In genomic region chr2:218286570-218287459, GRCh38 we compare ENCODE assay signal across 8 cellular contexts. TPM values are rescaled to one million over a fixed set of nuclear protein-coding genes. Genes with fewer than 3 reads are reported as not detected.
DNase-seq lines count a peak whose midpoint lies in the region; ATAC-seq, FAIRE-seq and TF ChIP-seq lines count a peak whose summit lies in the region.

No MANE protein-coding gene starts in this region.

- FAIRE-seq in A549 (lab: Jason Lieb, UNC) = no peak

- no peaks in the 10 kb centered on the region for H3K27me3 ChIP-seq in Panc1 (ENCODE audit: control insufficient read depth, insufficient read depth, low read length)
- H3K27me3 ChIP-seq in fibroblast of lung (ENCODE audit: control insufficient read depth, insufficient read depth, low read length) = no peaks in the 10 kb centered on the region

- intact Hi-C loops in Panc1 (cut with micrococcal nuclease; ENCODE audit: unreplicated experiment) = no loop called here

- H3K9me3 ChIP-seq in A549 (no peaks in the 10 kb centered on the region), Panc1 (ENCODE audit: control insufficient read depth, insufficient read depth, low read depth, low read length) (no peaks in the 10 kb centered on the region), fibroblast of lung (ENCODE audit: control insufficient read depth, insufficient read depth, low read depth, low read length) (no peaks in the 10 kb centered on the region)

- no peaks in the 10 kb centered on the region for H3K27me3 Mint-ChIP-seq in activated T-cell treated with anti-CD3 and anti-CD28 coated beads, Interleukin-2, amount 50 U/mL, for 72 hours (ENCODE audit: low read depth)
- no peaks in the 10 kb centered on the region for H3K27me3 Mint-ChIP-seq in natural killer cell treated with Interleukin-12 subunit alpha and Interleukin-12 subunit beta and Interleukin-15 and Interleukin-18, amount 100 ng/mL, for 72 hours

- peak overlapping the region; percentile 79 for H3K9ac ChIP-seq in fibroblast of lung (ENCODE audit: insufficient read depth, low read length)

- H3K36me3 Mint-ChIP-seq in activated T-cell treated with anti-CD3 and anti-CD28 coated beads, Interleukin-2, amount 50 U/mL, for 72 hours (ENCODE audit: insufficient read depth in 2 of 2) = peaks cover 0 to 4% of the 10 kb centered on the region in 2 donors
- H3K36me3 Mint-ChIP-seq in natural killer cell treated with Interleukin-12 subunit alpha and Interleukin-12 subunit beta and Interleukin-15 and Interleukin-18, amount 100 ng/mL, for 72 hours = no peaks in the 10 kb centered on the region

- H3K27ac ChIP-seq in A549 (peak overlapping the region; percentile 64 to 87), Panc1 (ENCODE audit: low read length) (peak overlapping the region; percentile 77), fibroblast of lung (ENCODE audit: insufficient read depth, low read length) (peak overlapping the region; percentile 100)

- ATAC-seq in A549 (peak; percentile 88 to 92), GM18873 (IDR thresholded peaks at IDR 0.05; ENCODE audit: low FRiP score, unreplicated experiment) (peak; percentile 56), HG03135 (IDR thresholded peaks at IDR 0.05; ENCODE audit: unreplicated experiment) (peak; percentile 63), Panc1 (peak; percentile 91)
- peak; percentile 75 to 76 for ATAC-seq in activated T-cell treated with anti-CD3 and anti-CD28 coated beads, Interleukin-2, amount 50 U/mL, for 72 hours (replicated peaks in 1 of 2)
- peak; percentile 77 to 84 for ATAC-seq in natural killer cell treated with Interleukin-12 subunit alpha and Interleukin-12 subunit beta and Interleukin-15 and Interleukin-18, amount 100 ng/mL, for 72 hours

- TF ChIP-seq EP300 in A549 (IDR thresholded peaks at IDR 0.05) = no peak

- H3K36me3 ChIP-seq in Panc1 (ENCODE audit: control insufficient read depth, insufficient read depth, low read length) = no peaks in the 10 kb centered on the region
- H3K36me3 ChIP-seq in fibroblast of lung (ENCODE audit: control insufficient read depth, insufficient read depth, low read length) = no peaks in the 10 kb centered on the region

- peak overlapping the region; percentile 94 to 98 for H3K4me3 Mint-ChIP-seq in activated T-cell treated with anti-CD3 and anti-CD28 coated beads, Interleukin-2, amount 50 U/mL, for 72 hours
- H3K4me3 Mint-ChIP-seq in natural killer cell treated with Interleukin-12 subunit alpha and Interleukin-12 subunit beta and Interleukin-15 and Interleukin-18, amount 100 ng/mL, for 72 hours = peak overlapping the region; percentile 92

- H2AFZ ChIP-seq in fibroblast of lung (ENCODE audit: low read length) = peak overlapping the region; percentile 43

- H3K27ac Mint-ChIP-seq in activated T-cell treated with anti-CD3 and anti-CD28 coated beads, Interleukin-2, amount 50 U/mL, for 72 hours = peak overlapping the region; percentile 96
- peak overlapping the region; percentile 98 to 99 for H3K27ac Mint-ChIP-seq in natural killer cell treated with Interleukin-12 subunit alpha and Interleukin-12 subunit beta and Interleukin-15 and Interleukin-18, amount 100 ng/mL, for 72 hours

- H3K9me3 Mint-ChIP-seq in activated T-cell treated with anti-CD3 and anti-CD28 coated beads, Interleukin-2, amount 50 U/mL, for 72 hours = no peaks in the 10 kb centered on the region
- no peaks in the 10 kb centered on the region for H3K9me3 Mint-ChIP-seq in natural killer cell treated with Interleukin-12 subunit alpha and Interleukin-12 subunit beta and Interleukin-15 and Interleukin-18, amount 100 ng/mL, for 72 hours

- TF ChIP-seq POLR2A in A549 (IDR thresholded peaks at IDR 0.05; ENCODE audit: low read length) = no peak

- in situ Hi-C loops in Panc1 (cut with HindIII; ENCODE audit: low pct_unique_long_range_greater_than_20kb, low sequenced_read_pairs) = no loop called here

- DNase-seq in A549 (ENCODE audit: low read depth in 1 of 2, low spot score in 1 of 2) = peak; percentile 91
- peak; percentile 83 for DNase-seq in Panc1 (ENCODE audit: low read depth, low spot score)
- DNase-seq in activated T-cell treated with anti-CD3 and anti-CD28 coated beads, Interleukin-2, amount 50 U/mL, for 72 hours = peak; percentile 84
- DNase-seq in fibroblast of lung (ENCODE audit: low read depth in 2 of 2) = peak; percentile 95 to 97
- DNase-seq in natural killer cell treated with Interleukin-12 subunit alpha and Interleukin-12 subunit beta and Interleukin-15 and Interleukin-18, amount 100 ng/mL, for 72 hours (ENCODE audit: low spot score) = peak; percentile 86
- DNase-seq in stimulated activated naive CD4-positive, alpha-beta T cell (lab: John Stamatoyannopoulos, UW) = peak; percentile 63 to 79 (median 78)

- CTCF ChIA-PET in A549 (lab: Yijun Ruan, JAX) = interaction anchor here (0.5 to 8.1 kb wide), 11 partner anchors 10 to 218 kb away, joined by 3 to 105 read pairs (median 3); partner anchors contain the start of genes AAMP, CATIP, PNKD and RUFY4
- CTCF ChIA-PET in Panc1 (lab: Charles Lee) = interaction anchor here (0.5 to 1.4 kb wide), 4 partner anchors 14 to 193 kb away, joined by 3 to 7 read pairs (median 5); partner anchors contain the start of gene PNKD

- POLR2A ChIA-PET in A549 (lab: Yijun Ruan, JAX) = interaction anchor here (1.2 to 1.6 kb wide), 3 partner anchors 12 to 70 kb away, joined by 4 to 6 read pairs (median 5); partner anchors contain the start of genes AAMP and PNKD
- POLR2A ChIA-PET in Panc1 (lab: Charles Lee) = interaction anchor here (0.6 to 1.2 kb wide), 3 partner anchors 17 to 109 kb away, joined by 3 to 4 read pairs (median 4); partner anchors contain the start of gene PNKD

- 8% methylated on average over 8 of the region's 11 CpGs for WGBS in A549 (ENCODE audit: missing lambda C conversion rate)

- H3K4me1 Mint-ChIP-seq in activated T-cell treated with anti-CD3 and anti-CD28 coated beads, Interleukin-2, amount 50 U/mL, for 72 hours (ENCODE audit: low read depth) = peaks cover 95% of the 10 kb centered on the region
- peaks cover 67 to 70% of the 10 kb centered on the region in 2 donors for H3K4me1 Mint-ChIP-seq in natural killer cell treated with Interleukin-12 subunit alpha and Interleukin-12 subunit beta and Interleukin-15 and Interleukin-18, amount 100 ng/mL, for 72 hours (ENCODE audit: low read depth in 2 of 2)

- no peak for TF ChIP-seq RAD21 in A549 (conservative IDR thresholded peaks at IDR 0.05 in 1 of 2, IDR thresholded peaks at IDR 0.05 in 1 of 2)

- H3K4me3 ChIP-seq in A549 (peak overlapping the region; percentile 20; the same call in 2 of the 3 replicates), Panc1 (ENCODE audit: low read depth in 2 of 2, low read length in 2 of 2) (peak overlapping the region; percentile 28 to 63), fibroblast of lung (replicated peaks in 1 of 4; ENCODE audit: control extremely low read depth in 1 of 4, insufficient read depth in 1 of 4, low read depth in 3 of 4, low read length in 4 of 4) (peak overlapping the region; percentile 45 to 75 (median 58))

- H3K4me2 ChIP-seq in A549 (peak overlapping the region; percentile 86), fibroblast of lung (ENCODE audit: extremely low read depth, insufficient read depth, low read length) (peak overlapping the region; percentile 100)

- H3K4me1 ChIP-seq in A549 (peaks cover 56% of the 10 kb centered on the region), Panc1 (ENCODE audit: control insufficient read depth, insufficient read depth, low read length) (peaks cover 49% of the 10 kb centered on the region), fibroblast of lung (ENCODE audit: control insufficient read depth, extremely low read depth, insufficient read depth, low read length) (peaks cover 59% of the 10 kb centered on the region)

- no peak for TF ChIP-seq CTCF in A549 (IDR thresholded peaks at IDR 0.05)
- no peak for TF ChIP-seq CTCF in Panc1 (IDR thresholded peaks at IDR 0.05)
- no peak for TF ChIP-seq CTCF in fibroblast of lung (conservative IDR thresholded peaks at IDR 0.05 in 1 of 2, IDR thresholded peaks at IDR 0.05 in 1 of 2; ENCODE audit: low read depth in 1 of 2, low read length in 2 of 2)

- no peaks in the 10 kb centered on the region for H4K20me1 ChIP-seq in fibroblast of lung (ENCODE audit: control insufficient read depth, extremely low read depth, insufficient read depth, low read length)

- BruUV-seq in Panc1 (replicated peaks; lab: Mats Ljungman, UMichigan) = no TSS peak

- peaks cover 82% of the 10 kb centered on the region for H3K79me2 ChIP-seq in fibroblast of lung (ENCODE audit: control insufficient read depth, insufficient read depth, low read length)

RNA-seq across cellular contexts. Expression of gene TMBIM1, which starts 5.5 kb away (rescaled TPM):
- polyA plus RNA-seq in A549 (2011; rRNA removed) (61.4 and 91.5 TPM in 2 replicates), A549 (2017; fragmentation: RNase III; extraction: RNeasy Plus Mini Kit Qiagen cat#74134 plus additional on column Dnase treatment) (66.6 to 72.1 TPM (median 70.4 TPM) in 3 replicates), fibroblast of lung (170 and 181 TPM in 2 replicates)
- polyA plus RNA-seq in A549 (2012; cell fraction: cytosol; rRNA removed) = 53.4 and 80.7 TPM in 2 replicates
- 65.6 and 87.6 TPM in 2 replicates for polyA plus RNA-seq in A549 (2012; cell fraction: nucleus; rRNA removed)
- polyA minus RNA-seq in A549 (2011; rRNA and poly(A)+ RNA removed) = 66.4 and 78.9 TPM in 2 replicates
- total RNA-seq in Panc1 (2021; ENCODE audit: unreplicated experiment) (114 TPM), fibroblast of lung (168 and 235 TPM in 2 replicates)
- polyA plus RNA-seq in Panc1 (2012; ENCODE audit: insufficient read length) = 159 TPM
- 10 to 100 TPM; 64.5 to 75.1 TPM for total RNA-seq in activated T-cell treated with anti-CD3 and anti-CD28 coated beads, Interleukin-2, amount 50 U/mL, for 72 hours
- polyA plus RNA-seq in fibroblast of lung (2012) = 165 and 172 TPM in 2 replicates
- polyA minus RNA-seq in fibroblast of lung (ENCODE audit: low replicate concordance) = 475 and 604 TPM in 2 replicates
- 10 to 100 TPM; 42.8 to 79.0 TPM for total RNA-seq in natural killer cell treated with Interleukin-12 subunit alpha and Interleukin-12 subunit beta and Interleukin-15 and Interleukin-18, amount 100 ng/mL, for 72 hours

RNA-seq across cellular contexts. Expression of gene PNKD, which starts 16.5 kb away (rescaled TPM):
- polyA plus RNA-seq in A549 (2011; rRNA removed) = 46.2 and 52.6 TPM in 2 replicates
- 101 and 104 TPM in 2 replicates for polyA plus RNA-seq in A549 (2012; cell fraction: cytosol; rRNA removed)
- 71.2 and 85.9 TPM in 2 replicates for polyA plus RNA-seq in A549 (2012; cell fraction: nucleus; rRNA removed)
- polyA plus RNA-seq in A549 (2017; fragmentation: RNase III; extraction: RNeasy Plus Mini Kit Qiagen cat#74134 plus additional on column Dnase treatment) = 47.2 to 51.7 TPM (median 51.6 TPM) in 3 replicates
- 21.0 and 26.5 TPM in 2 replicates for polyA minus RNA-seq in A549 (2011; rRNA and poly(A)+ RNA removed)
- total RNA-seq in Panc1 (2021; ENCODE audit: unreplicated experiment) = 49.0 TPM
- 66.6 TPM for polyA plus RNA-seq in Panc1 (2012; ENCODE audit: insufficient read length)
- total RNA-seq in activated T-cell treated with anti-CD3 and anti-CD28 coated beads, Interleukin-2, amount 50 U/mL, for 72 hours = 10 to 100 TPM; 14.7 to 17.7 TPM
- total RNA-seq in fibroblast of lung = 21.3 and 27.7 TPM in 2 replicates
- polyA plus RNA-seq in fibroblast of lung = 29.1 and 32.8 TPM in 2 replicates
- 60.5 and 71.5 TPM in 2 replicates for polyA plus RNA-seq in fibroblast of lung (2012)
- polyA minus RNA-seq in fibroblast of lung (ENCODE audit: low replicate concordance) = 55.2 and 112 TPM in 2 replicates
- 10 to 100 TPM; 20.6 to 22.0 TPM for total RNA-seq in natural killer cell treated with Interleukin-12 subunit alpha and Interleukin-12 subunit beta and Interleukin-15 and Interleukin-18, amount 100 ng/mL, for 72 hours

RNA-seq across cellular contexts. Expression of gene AAMP, which starts 16.9 kb away (rescaled TPM):
- polyA plus RNA-seq in A549 (2011; rRNA removed) (71.3 and 82.0 TPM in 2 replicates), A549 (2017; fragmentation: RNase III; extraction: RNeasy Plus Mini Kit Qiagen cat#74134 plus additional on column Dnase treatment) (165 to 173 TPM (median 168 TPM) in 3 replicates), fibroblast of lung (53.1 and 60.4 TPM in 2 replicates)
- polyA plus RNA-seq in A549 (2012; cell fraction: cytosol; rRNA removed) = 178 and 187 TPM in 2 replicates
- 208 and 219 TPM in 2 replicates for polyA plus RNA-seq in A549 (2012; cell fraction: nucleus; rRNA removed)
- 53.9 and 65.4 TPM in 2 replicates for polyA minus RNA-seq in A549 (2011; rRNA and poly(A)+ RNA removed)
- total RNA-seq in Panc1 (2021; ENCODE audit: unreplicated experiment) (103 TPM), fibroblast of lung (110 and 139 TPM in 2 replicates)
- 166 TPM for polyA plus RNA-seq in Panc1 (2012; ENCODE audit: insufficient read length)
- 10 to 100 TPM; 51.7 to 63.0 TPM for total RNA-seq in activated T-cell treated with anti-CD3 and anti-CD28 coated beads, Interleukin-2, amount 50 U/mL, for 72 hours
- 67.3 and 91.0 TPM in 2 replicates for polyA plus RNA-seq in fibroblast of lung (2012)
- 54.7 and 74.9 TPM in 2 replicates for polyA minus RNA-seq in fibroblast of lung (ENCODE audit: low replicate concordance)
- total RNA-seq in natural killer cell treated with Interleukin-12 subunit alpha and Interleukin-12 subunit beta and Interleukin-15 and Interleukin-18, amount 100 ng/mL, for 72 hours = 100 to 1,000 TPM in 1 of 2 donors, 10 to 100 TPM in 1; 75.6 to 104 TPM

RNA-seq across cellular contexts. Expression of gene GPBAR1, which starts 26.0 kb away (rescaled TPM):
- polyA plus RNA-seq in A549 (2011; rRNA removed) = 0.05 and 0.06 TPM in 2 replicates
- 0.05 and 0.09 TPM in 2 replicates for polyA plus RNA-seq in A549 (2012; cell fraction: cytosol; rRNA removed)
- polyA plus RNA-seq in A549 (2012; cell fraction: nucleus; rRNA removed) = 0.73 and 0.77 TPM in 2 replicates
- 0.12 to 0.16 TPM (median 0.13 TPM) in 3 replicates for polyA plus RNA-seq in A549 (2017; fragmentation: RNase III; extraction: RNeasy Plus Mini Kit Qiagen cat#74134 plus additional on column Dnase treatment)
- 0.19 and 0.54 TPM in 2 replicates for polyA minus RNA-seq in A549 (2011; rRNA and poly(A)+ RNA removed)
- 0.18 TPM for total RNA-seq in Panc1 (2021; ENCODE audit: unreplicated experiment)
- polyA plus RNA-seq in Panc1 (2012; ENCODE audit: insufficient read length) = 0.47 TPM
- 1 to 10 TPM in 1 of 2 donors, under 1 TPM in 1; 0.76 to 1.4 TPM for total RNA-seq in activated T-cell treated with anti-CD3 and anti-CD28 coated beads, Interleukin-2, amount 50 U/mL, for 72 hours
- total RNA-seq in fibroblast of lung = under 0.01 TPM in 1 of 2 replicates, not detected in the other
- polyA plus RNA-seq in fibroblast of lung = 0.02 TPM in 1 of 2 replicates, not detected in the other
- 0.08 TPM in 1 of 2 replicates, not detected in the other for polyA plus RNA-seq in fibroblast of lung (2012)
- polyA minus RNA-seq in fibroblast of lung (ENCODE audit: low replicate concordance) = not detected in 2 replicates
- total RNA-seq in natural killer cell treated with Interleukin-12 subunit alpha and Interleukin-12 subunit beta and Interleukin-15 and Interleukin-18, amount 100 ng/mL, for 72 hours = 1 to 10 TPM; 2.6 to 3.0 TPM

Comparison
In these comparisons a context has a peak if more than half of its experiments do, and no peak if none do; other contexts are left out.
1. Peak in every context shown above with its lines: DNase-seq, ATAC-seq, H3K4me3 ChIP-seq and H3K27ac ChIP-seq.